ENCODE assay signal across 10 cellular contexts in the genomic region with DNA sequence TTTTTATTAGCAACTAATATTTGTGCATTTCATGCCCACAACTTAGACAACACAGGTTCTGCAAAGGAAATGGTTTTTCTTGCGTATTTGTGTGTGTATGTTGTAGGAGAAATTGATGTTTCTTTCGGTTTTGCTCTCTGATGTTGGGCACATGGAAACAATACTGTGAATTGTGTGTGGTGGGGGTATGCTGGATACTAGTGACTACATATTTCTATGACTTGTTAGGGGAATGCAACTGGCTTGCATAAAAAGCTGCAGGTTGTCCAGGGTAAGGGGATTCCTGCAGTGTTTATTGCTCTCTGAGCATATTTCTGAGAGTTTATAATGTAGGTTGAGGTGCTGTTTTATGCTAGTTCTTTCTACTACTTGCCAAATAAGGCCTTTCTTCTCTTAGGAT. TPM values are rescaled to one million over a fixed set of nuclear protein-coding genes. Genes with fewer than 3 reads are reported as not detected.
A peak's percentile ranks its signal among the peaks of the same experiment; 100 is the strongest.
DNase-seq lines count a peak whose midpoint lies in the region; ATAC-seq and TF ChIP-seq lines count a peak whose summit lies in the region.
"Had no signal": no experiment of that assay in that cellular context is flagged by ENCODE, and none has a peak within 500 bp of the region (broad histone marks: within the 10 kb centered on the region; RNA-seq: fewer than 3 reads in every experiment).

No MANE protein-coding gene starts in this region.

- H3K9me3 ChIP-seq in right atrium auricular region, result no peaks in the 10 kb centered on the region
- H3K9me3 ChIP-seq in upper lobe of right lung, result no peaks in the 10 kb centered on the region
- H3K9me3 ChIP-seq: thoracic aorta had no signal

- intact Hi-C loops in left ventricle myocardium superior (cut with micrococcal nuclease) (no loop called here), upper lobe of right lung (cut with DNase I) (no loop called here)

- H3K4me3 ChIP-seq in right atrium auricular region (peak overlapping the region; percentile 50 to 56), upper lobe of right lung (peak overlapping the region; percentile 53)

- DNase-seq in right atrium auricular region (ENCODE audit: low spot score), result no peak
- no peak for DNase-seq in left ventricle myocardium superior
- no peak for DNase-seq in WTC11 (ENCODE audit: low spot score)
- peak in 1 of 3 donors; percentile 40 for DNase-seq in immature natural killer cell
- DNase-seq in upper lobe of right lung, result no peak
- no peak for DNase-seq in DMS53 treated with DMSO at 0.1 percent for 48 hours (lab: John Stamatoyannopoulos, UW; ENCODE audit: unreplicated experiment)
- no peak for DNase-seq in AG08396 (ENCODE audit: low spot score)

- H3K27ac ChIP-seq in right atrium auricular region (peak overlapping the region in 1 of 2 donors; percentile 91), upper lobe of right lung (no peak overlapping the region)

- POLR2A ChIA-PET in WTC11 (lab: Charles Lee), result no interaction called here

- H3K4me1 Mint-ChIP-seq in WTC11 (peaks cover 53% of the 10 kb centered on the region), immature natural killer cell (peaks cover 39% of the 10 kb centered on the region in 2 donors)

- H3K4me3 Mint-ChIP-seq in WTC11 (peak overlapping the region; percentile 92), immature natural killer cell (peak overlapping the region; percentile 71 to 91 (median 82))

- H3K27ac Mint-ChIP-seq in WTC11 (peak overlapping the region; percentile 83; the same call in 1 of the 2 replicates), immature natural killer cell (peak overlapping the region; percentile 51 to 84 (median 66))

- no peaks in the 10 kb centered on the region for H3K27me3 ChIP-seq in right atrium auricular region
- no peaks in the 10 kb centered on the region for H3K27me3 ChIP-seq in upper lobe of right lung

- peaks cover 19% of the 10 kb centered on the region for H3K36me3 Mint-ChIP-seq in WTC11
- peaks cover 0 to 4% (median 3%) of the 10 kb centered on the region in 3 donors for H3K36me3 Mint-ChIP-seq in immature natural killer cell

- H3K9me3 Mint-ChIP-seq in WTC11, result no peaks in the 10 kb centered on the region
- no peaks in the 10 kb centered on the region for H3K9me3 Mint-ChIP-seq in immature natural killer cell

- CTCF ChIA-PET in WTC11 (lab: Charles Lee), result no interaction called here

- TF ChIP-seq CTCF in right atrium auricular region (IDR thresholded peaks at IDR 0.05), result no peak
- TF ChIP-seq CTCF in WTC11 (IDR thresholded peaks at IDR 0.05), result no peak
- TF ChIP-seq CTCF in upper lobe of right lung (IDR thresholded peaks at IDR 0.05), result no peak

- H3K4me1 ChIP-seq in right atrium auricular region, result peaks cover 0 to 8% of the 10 kb centered on the region in 2 donors
- H3K4me1 ChIP-seq in upper lobe of right lung, result no peaks in the 10 kb centered on the region

- ATAC-seq in left ventricle myocardium superior (no peak), WTC11 (no peak), upper lobe of right lung (no peak), GM21528 (IDR thresholded peaks at IDR 0.05; ENCODE audit: low FRiP score, unreplicated experiment) (no peak)

- no peaks in the 10 kb centered on the region for H3K27me3 Mint-ChIP-seq in WTC11 (ENCODE audit: low read depth)
- peaks cover 0 to 3% (median 3%) of the 10 kb centered on the region in 3 donors for H3K27me3 Mint-ChIP-seq in immature natural killer cell (ENCODE audit: low read depth in 3 of 3)

- H3K36me3 ChIP-seq in right atrium auricular region (no peaks in the 10 kb centered on the region), upper lobe of right lung (no peaks in the 10 kb centered on the region)
- H3K36me3 ChIP-seq: thoracic aorta had no signal

TF ChIP-seq in WTC11, 78 proteins besides CTCF, POLR2A, EP300 and RAD21 (continues in another document):
- TF ChIP-seq EMX1 (CRISPR knock-in tag; IDR thresholded peaks at IDR 0.05), result no peak
- TF ChIP-seq ZNF263 (CRISPR knock-in tag; IDR thresholded peaks at IDR 0.05; ENCODE audit: low read depth), result no peak
- TF ChIP-seq, protein P1, sequence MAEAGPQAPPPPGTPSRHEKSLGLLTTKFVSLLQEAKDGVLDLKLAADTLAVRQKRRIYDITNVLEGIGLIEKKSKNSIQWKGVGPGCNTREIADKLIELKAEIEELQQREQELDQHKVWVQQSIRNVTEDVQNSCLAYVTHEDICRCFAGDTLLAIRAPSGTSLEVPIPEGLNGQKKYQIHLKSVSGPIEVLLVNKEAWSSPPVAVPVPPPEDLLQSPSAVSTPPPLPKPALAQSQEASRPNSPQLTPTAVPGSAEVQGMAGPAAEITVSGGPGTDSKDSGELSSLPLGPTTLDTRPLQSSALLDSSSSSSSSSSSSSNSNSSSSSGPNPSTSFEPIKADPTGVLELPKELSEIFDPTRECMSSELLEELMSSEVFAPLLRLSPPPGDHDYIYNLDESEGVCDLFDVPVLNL (CRISPR knock-in tag; IDR thresholded peaks at IDR 0.05; ENCODE audit: borderline replicate concordance, low read depth), result no peak
- TF ChIP-seq, protein P2, sequence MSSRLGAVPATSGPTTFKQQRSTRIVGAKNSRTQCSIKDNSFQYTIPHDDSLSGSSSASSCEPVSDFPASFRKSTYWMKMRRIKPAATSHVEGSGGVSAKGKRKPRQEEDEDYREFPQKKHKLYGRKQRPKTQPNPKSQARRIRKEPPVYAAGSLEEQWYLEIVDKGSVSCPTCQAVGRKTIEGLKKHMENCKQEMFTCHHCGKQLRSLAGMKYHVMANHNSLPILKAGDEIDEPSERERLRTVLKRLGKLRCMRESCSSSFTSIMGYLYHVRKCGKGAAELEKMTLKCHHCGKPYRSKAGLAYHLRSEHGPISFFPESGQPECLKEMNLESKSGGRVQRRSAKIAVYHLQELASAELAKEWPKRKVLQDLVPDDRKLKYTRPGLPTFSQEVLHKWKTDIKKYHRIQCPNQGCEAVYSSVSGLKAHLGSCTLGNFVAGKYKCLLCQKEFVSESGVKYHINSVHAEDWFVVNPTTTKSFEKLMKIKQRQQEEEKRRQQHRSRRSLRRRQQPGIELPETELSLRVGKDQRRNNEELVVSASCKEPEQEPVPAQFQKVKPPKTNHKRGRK (CRISPR knock-in tag; IDR thresholded peaks at IDR 0.05; ENCODE audit: borderline replicate concordance), result no peak
- TF ChIP-seq TEAD4 (CRISPR knock-in tag; IDR thresholded peaks at IDR 0.05), result no peak
- TF ChIP-seq, protein P3, sequence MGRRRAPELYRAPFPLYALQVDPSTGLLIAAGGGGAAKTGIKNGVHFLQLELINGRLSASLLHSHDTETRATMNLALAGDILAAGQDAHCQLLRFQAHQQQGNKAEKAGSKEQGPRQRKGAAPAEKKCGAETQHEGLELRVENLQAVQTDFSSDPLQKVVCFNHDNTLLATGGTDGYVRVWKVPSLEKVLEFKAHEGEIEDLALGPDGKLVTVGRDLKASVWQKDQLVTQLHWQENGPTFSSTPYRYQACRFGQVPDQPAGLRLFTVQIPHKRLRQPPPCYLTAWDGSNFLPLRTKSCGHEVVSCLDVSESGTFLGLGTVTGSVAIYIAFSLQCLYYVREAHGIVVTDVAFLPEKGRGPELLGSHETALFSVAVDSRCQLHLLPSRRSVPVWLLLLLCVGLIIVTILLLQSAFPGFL (CRISPR knock-in tag; IDR thresholded peaks at IDR 0.05; ENCODE audit: borderline replicate concordance), result no peak
- no peak for TF ChIP-seq ETV6 (CRISPR knock-in tag; IDR thresholded peaks at IDR 0.05)
- no peak for TF ChIP-seq CREM (CRISPR knock-in tag; IDR thresholded peaks at IDR 0.05)
- TF ChIP-seq KAT7 (CRISPR knock-in tag; IDR thresholded peaks at IDR 0.05; ENCODE audit: borderline replicate concordance), result no peak
- TF ChIP-seq, protein P4, sequence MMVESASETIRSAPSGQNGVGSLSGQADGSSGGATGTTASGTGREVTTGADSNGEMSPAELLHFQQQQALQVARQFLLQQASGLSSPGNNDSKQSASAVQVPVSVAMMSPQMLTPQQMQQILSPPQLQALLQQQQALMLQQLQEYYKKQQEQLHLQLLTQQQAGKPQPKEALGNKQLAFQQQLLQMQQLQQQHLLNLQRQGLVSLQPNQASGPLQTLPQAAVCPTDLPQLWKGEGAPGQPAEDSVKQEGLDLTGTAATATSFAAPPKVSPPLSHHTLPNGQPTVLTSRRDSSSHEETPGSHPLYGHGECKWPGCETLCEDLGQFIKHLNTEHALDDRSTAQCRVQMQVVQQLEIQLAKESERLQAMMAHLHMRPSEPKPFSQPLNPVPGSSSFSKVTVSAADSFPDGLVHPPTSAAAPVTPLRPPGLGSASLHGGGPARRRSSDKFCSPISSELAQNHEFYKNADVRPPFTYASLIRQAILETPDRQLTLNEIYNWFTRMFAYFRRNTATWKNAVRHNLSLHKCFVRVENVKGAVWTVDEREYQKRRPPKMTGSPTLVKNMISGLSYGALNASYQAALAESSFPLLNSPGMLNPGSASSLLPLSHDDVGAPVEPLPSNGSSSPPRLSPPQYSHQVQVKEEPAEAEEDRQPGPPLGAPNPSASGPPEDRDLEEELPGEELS (CRISPR knock-in tag; IDR thresholded peaks at IDR 0.05), result no peak

RNA-seq across cellular contexts. Expression of a gene that starts 11.6 kb away (rescaled TPM):
- total RNA-seq in right atrium auricular region, result 10 to 100 TPM in 1 of 2 donors, 1 to 10 TPM in 1; 8.8 to 34.6 TPM
- total RNA-seq in left ventricle myocardium superior, result 11.5 TPM
- 41.7 to 46.3 TPM (median 42.8 TPM) in 3 replicates for total RNA-seq in WTC11 (2021)
- polyA plus RNA-seq in immature natural killer cell, result 1 to 10 TPM; 1.9 to 9.9 (median 6.6) TPM
- 24.4 TPM for total RNA-seq in upper lobe of right lung

RNA-seq across cellular contexts. Expression of a gene that starts 33.1 kb away (rescaled TPM):
- total RNA-seq in right atrium auricular region (not detected), left ventricle myocardium superior (not detected), WTC11 (2021) (7.0 to 9.3 TPM (median 8.8 TPM) in 3 replicates), upper lobe of right lung (not detected)
- not detected for polyA plus RNA-seq in immature natural killer cell
- total RNA-seq: RPMI7951, thoracic aorta had no signal
